ENCODE assay signal across 31 cellular contexts in the genomic region with DNA sequence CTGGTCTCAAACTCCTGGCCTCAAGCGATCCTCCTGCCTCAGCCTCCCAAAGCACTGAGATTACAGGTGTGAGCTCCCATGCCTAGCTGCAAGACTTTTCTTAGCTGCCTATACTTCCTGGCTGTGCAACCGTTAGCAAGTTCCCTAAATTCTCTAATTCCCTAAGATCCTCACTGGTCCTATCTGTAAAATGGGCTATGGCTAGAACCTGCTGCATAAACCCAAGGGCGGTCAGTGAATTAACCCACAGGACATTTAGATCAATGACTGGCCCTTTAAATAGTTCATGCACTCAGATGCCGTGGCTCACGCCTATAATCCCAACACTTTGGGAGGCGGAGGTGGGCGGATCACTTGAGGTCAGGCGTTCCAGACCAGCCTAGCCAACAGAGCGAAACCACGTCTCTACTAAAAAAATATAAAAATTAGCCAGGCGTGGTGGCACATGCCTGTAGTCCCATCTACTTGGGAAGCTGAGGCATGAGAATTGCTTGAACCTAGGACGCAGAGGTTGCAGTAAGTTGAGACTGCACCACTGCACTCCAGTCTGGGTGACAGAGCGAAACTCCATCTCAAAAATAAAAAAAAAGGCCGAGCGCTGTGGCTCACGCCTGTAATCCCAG.
"Had no signal": no experiment of that assay in that cellular context is flagged by ENCODE, and none has a peak within 500 bp of the region (broad histone marks: within the 10 kb centered on the region; RNA-seq: fewer than 3 reads in every experiment).

No MANE protein-coding gene starts in this region.

- H3K4me3 ChIP-seq: body of pancreas, hepatocyte, ovary, smooth muscle cell, upper lobe of left lung had no signal

- H3K4me3 Mint-ChIP-seq: activated CD8-positive, alpha-beta memory T cell treated with anti-CD3 and anti-CD28 coated beads, Interleukin-2, amount 10 ng/mL, durations not matched to agents 7 days and 5 days; activated CD8-positive, alpha-beta T cell treated with anti-CD3 and anti-CD28 coated beads, Interleukin-2, amount 10 ng/mL, durations not matched to agents 7 days and 5 days; activated naive CD8-positive, alpha-beta T cell; mesothelial cell of epicardium; naive B cell; nephron progenitor cell; stimulated activated memory B cell treated with anti-CD40 and anti-IgM and Interleukin-4, amounts not matched to agents 10 μg/mL and 1 μg/mL and 100 μg/mL, for 72 hours; stimulated activated naive CD8-positive, alpha-beta T cell treated with anti-CD3 and anti-CD28 coated beads, Interleukin-15, amount 100 ng/mL, for 72 hours had no signal

- H3K27ac ChIP-seq: body of pancreas, epithelial cell of prostate, hepatocyte, neutrophil, ovary, upper lobe of left lung had no signal

- H2AFZ ChIP-seq: hepatocyte had no signal

- H3K27me3 Mint-ChIP-seq: activated CD8-positive, alpha-beta memory T cell treated with anti-CD3 and anti-CD28 coated beads, Interleukin-2, amount 10 ng/mL, durations not matched to agents 7 days and 5 days; activated naive CD8-positive, alpha-beta T cell; naive B cell; progenitor cell of endocrine pancreas; stimulated activated memory B cell treated with anti-CD40 and anti-IgM and Interleukin-4, amounts not matched to agents 10 μg/mL and 1 μg/mL and 100 μg/mL, for 72 hours; stimulated activated naive CD8-positive, alpha-beta T cell treated with anti-CD3 and anti-CD28 coated beads, Interleukin-15, amount 100 ng/mL, for 72 hours had no signal

- DNase-seq: activated CD4-positive, CD25-positive, alpha-beta regulatory T cell treated with anti-CD3 and anti-CD28 coated beads, Interleukin-2, amount 50 U/mL, for 72 hours; activated CD8-positive, alpha-beta memory T cell treated with anti-CD3 and anti-CD28 coated beads, Interleukin-2, amount 10 ng/mL, durations not matched to agents 7 days and 5 days; activated CD8-positive, alpha-beta T cell treated with anti-CD3 and anti-CD28 coated beads, Interleukin-2, amount 10 ng/mL, durations not matched to agents 7 days and 5 days; activated effector memory CD4-positive, alpha-beta T cell treated with Interleukin-2 at 50 U/mL for 16 hours; activated naive CD4-positive, alpha-beta T cell treated with Interleukin-2 at 50 U/mL for 16 hours; aorta; body of pancreas; dermis blood vessel endothelial cell; effector CD4-positive, alpha-beta T cell; glutamatergic neuron; islet precursor cell; left colon; naive B cell; nephron progenitor cell; ovary; retina; stimulated activated CD4-positive, alpha-beta T cell treated with anti-CD3 and anti-CD28 coated beads, Interleukin-1b, Interleukin-23, amount 100 ng/mL, for 48 hours; stimulated activated CD4-positive, alpha-beta T cell treated with anti-CD3 and anti-CD28 coated beads, Interleukin-4, amount 100 ng/mL, for 4 hours; stimulated activated CD8-positive, alpha-beta memory T cell treated with anti-CD3 and anti-CD28 coated beads, Interleukin-4, amount 100 ng/mL, for 48 hours; stimulated activated naive CD8-positive, alpha-beta T cell treated with anti-CD3 and anti-CD28 coated beads, Interleukin-15, amount 100 ng/mL, for 72 hours; substantia nigra; T1000; upper lobe of left lung had no signal

- H3K9me3 ChIP-seq: body of pancreas, neutrophil, ovary, upper lobe of left lung had no signal

- ATAC-seq: activated CD8-positive, alpha-beta memory T cell treated with anti-CD3 and anti-CD28 coated beads, Interleukin-2, amount 10 ng/mL, durations not matched to agents 7 days and 5 days; activated CD8-positive, alpha-beta T cell treated with anti-CD3 and anti-CD28 coated beads, Interleukin-2, amount 10 ng/mL, durations not matched to agents 7 days and 5 days; body of pancreas; left colon; stimulated activated memory B cell treated with anti-CD40 and anti-IgM and Interleukin-4, amounts not matched to agents 10 μg/mL and 1 μg/mL and 100 μg/mL, for 72 hours; stimulated activated naive CD8-positive, alpha-beta T cell treated with anti-CD3 and anti-CD28 coated beads, Interleukin-15, amount 100 ng/mL, for 72 hours had no signal

- H3K4me2 ChIP-seq: hepatocyte, smooth muscle cell had no signal

- H3K27me3 ChIP-seq: body of pancreas, hepatocyte, neutrophil, ovary, upper lobe of left lung had no signal

- H3K27ac Mint-ChIP-seq: activated CD8-positive, alpha-beta memory T cell treated with anti-CD3 and anti-CD28 coated beads, Interleukin-2, amount 10 ng/mL, durations not matched to agents 7 days and 5 days; activated CD8-positive, alpha-beta T cell treated with anti-CD3 and anti-CD28 coated beads, Interleukin-2, amount 10 ng/mL, durations not matched to agents 7 days and 5 days; activated naive CD8-positive, alpha-beta T cell; mesothelial cell of epicardium; nephron progenitor cell; progenitor cell of endocrine pancreas; stimulated activated memory B cell treated with anti-CD40 and anti-IgM and Interleukin-4, amounts not matched to agents 10 μg/mL and 1 μg/mL and 100 μg/mL, for 72 hours; stimulated activated naive CD8-positive, alpha-beta T cell treated with anti-CD3 and anti-CD28 coated beads, Interleukin-15, amount 100 ng/mL, for 72 hours had no signal

- H3K36me3 Mint-ChIP-seq: naive B cell had no signal

- H3K36me3 ChIP-seq: ovary had no signal
